Comparison of ENCODE assay signal across 12 cellular contexts in genomic region chr2:111178730-111179405, GRCh38. TPM values are rescaled to one million over a fixed set of nuclear protein-coding genes. Genes with fewer than 3 reads are reported as not detected.
DNase-seq lines count a peak whose midpoint lies in the region; ATAC-seq and TF ChIP-seq lines count a peak whose summit lies in the region.
"Had no signal": no experiment of that assay in that cellular context is flagged by ENCODE, and none has a peak within 500 bp of the region (broad histone marks: within the 10 kb centered on the region; RNA-seq: fewer than 3 reads in every experiment).

No MANE protein-coding gene starts in this region.

- H3K27ac Mint-ChIP-seq in activated naive CD4-positive, alpha-beta T cell treated with anti-CD3 and anti-CD28 coated beads, Interleukin-2, amount 10 ng/mL, durations not matched to agents 7 days and 5 days, result no peak overlapping the region

- TF ChIP-seq CTCF in NB4 (IDR thresholded peaks at IDR 0.05; ENCODE audit: low read depth, low read length) (no peak), body of pancreas (IDR thresholded peaks at IDR 0.05) (no peak)

- peaks cover 52% of the 10 kb centered on the region for H3K27me3 Mint-ChIP-seq in activated naive CD4-positive, alpha-beta T cell treated with anti-CD3 and anti-CD28 coated beads, Interleukin-2, amount 10 ng/mL, durations not matched to agents 7 days and 5 days

- peak overlapping the region in 1 of 2 donors; percentile 3 for H3K9ac ChIP-seq in mucosa of rectum (ENCODE audit: low read depth in 1 of 2, low read length in 2 of 2)

- H3K27ac ChIP-seq in body of pancreas (peak overlapping the region; percentile 68 to 78 (median 70)), mucosa of rectum (ENCODE audit: low read depth in 2 of 2, low read length in 2 of 2) (peak overlapping the region; percentile 57 to 74)

- no peaks in the 10 kb centered on the region for H3K27me3 ChIP-seq in body of pancreas
- H3K27me3 ChIP-seq in mucosa of rectum (ENCODE audit: control insufficient read depth in 2 of 2, insufficient read depth in 2 of 2, low read length in 2 of 2), result no peaks in the 10 kb centered on the region

- H3K4me1 ChIP-seq in body of pancreas (peaks cover 65% of the 10 kb centered on the region), mucosa of rectum (ENCODE audit: control insufficient read depth in 2 of 2, insufficient read depth in 2 of 2, low read length in 2 of 2) (peaks cover 12 to 33% of the 10 kb centered on the region in 2 donors)

- H3K9me3 ChIP-seq in body of pancreas (no peaks in the 10 kb centered on the region), mucosa of rectum (ENCODE audit: control insufficient read depth in 2 of 2, low read length in 2 of 2) (no peaks in the 10 kb centered on the region)

- H3K36me3 ChIP-seq in body of pancreas (replicated peaks in 1 of 2; ENCODE audit: insufficient read depth in 1 of 2, low read depth in 2 of 2) (no peaks in the 10 kb centered on the region), mucosa of rectum (ENCODE audit: control insufficient read depth in 2 of 2, insufficient read depth in 2 of 2, low read length in 2 of 2) (no peaks in the 10 kb centered on the region)

- DNase-seq in EL (peak; percentile 37), NB4 (ENCODE audit: low read depth) (peak; percentile 56), body of pancreas (peak in 3 of 4 donors; percentile 27 to 62 (median 41)), NCI-H1048 (lab: John Stamatoyannopoulos, UW) (no peak), SHP77 treated with DMSO at 0.1 percent for 48 hours (lab: John Stamatoyannopoulos, UW) (no peak)
- DNase-seq in activated naive CD4-positive, alpha-beta T cell treated with anti-CD3 and anti-CD28 coated beads, Interleukin-2, amount 10 ng/mL, durations not matched to agents 7 days and 5 days, result no peak
- DNase-seq: activated CD4-positive, CD25-positive, alpha-beta regulatory T cell treated with anti-CD3 and anti-CD28 coated beads, Interleukin-2, amount 50 U/mL, for 72 hours; NCI-H2171; retina; SIG-M5 had no signal

- CTCF ChIA-PET in activated naive CD4-positive, alpha-beta T cell treated with anti-CD3 and anti-CD28 coated beads, Interleukin-2, amount 10 ng/mL, durations not matched to agents 7 days and 5 days (lab: Charles Lee), result no interaction called here

- no peak overlapping the region for H3K4me3 Mint-ChIP-seq in activated naive CD4-positive, alpha-beta T cell treated with anti-CD3 and anti-CD28 coated beads, Interleukin-2, amount 10 ng/mL, durations not matched to agents 7 days and 5 days

- H3K9me3 Mint-ChIP-seq in activated naive CD4-positive, alpha-beta T cell treated with anti-CD3 and anti-CD28 coated beads, Interleukin-2, amount 10 ng/mL, durations not matched to agents 7 days and 5 days, result no peaks in the 10 kb centered on the region

- H3K36me3 Mint-ChIP-seq in activated naive CD4-positive, alpha-beta T cell treated with anti-CD3 and anti-CD28 coated beads, Interleukin-2, amount 10 ng/mL, durations not matched to agents 7 days and 5 days, result no peaks in the 10 kb centered on the region

- WGBS in body of pancreas, 2 donors, result 44 to 55% methylated on average over 5 of the region's 5 CpGs

- H3K4me1 Mint-ChIP-seq in activated naive CD4-positive, alpha-beta T cell treated with anti-CD3 and anti-CD28 coated beads, Interleukin-2, amount 10 ng/mL, durations not matched to agents 7 days and 5 days, result no peaks in the 10 kb centered on the region

- peak; percentile 69 for ATAC-seq in body of pancreas
- no peak for ATAC-seq in HG02885 (IDR thresholded peaks at IDR 0.05; ENCODE audit: poor library complexity, unreplicated experiment)

- TF ChIP-seq POLR2A in NB4 (IDR thresholded peaks at IDR 0.05; ENCODE audit: extremely low read depth, insufficient read length), result no peak
- no peak for TF ChIP-seq POLR2A in body of pancreas (IDR thresholded peaks at IDR 0.05)

- H3K4me3 ChIP-seq in NB4 (ENCODE audit: low read depth, low read length), result no peak overlapping the region
- H3K4me3 ChIP-seq in body of pancreas, result no peak overlapping the region
- no peak overlapping the region for H3K4me3 ChIP-seq in mucosa of rectum (ENCODE audit: low read length in 2 of 2)

- intact Hi-C loops in body of pancreas (cut with DNase I), result no loop called here

RNA-seq across cellular contexts. Expression of gene BCL2L11, which starts 58.2 kb away (rescaled TPM):
- total RNA-seq in body of pancreas, result 10 to 100 TPM; 10.9 to 18.7 TPM

Comparison
In these comparisons a context has a peak if more than half of its experiments do, and no peak if none do; other contexts are left out.
1. DNase-seq: peak in EL (single experiment), NB4 (single experiment) and body of pancreas (3 of 4); none in activated naive CD4-positive, alpha-beta T cell treated with anti-CD3 and anti-CD28 coated beads, Interleukin-2, amount 10 ng/mL, durations not matched to agents 7 days and 5 days (single experiment), NCI-H1048 (single experiment) and SHP77 treated with DMSO at 0.1 percent for 48 hours (single experiment).